Comparison of ENCODE assay signal across 10 cellular contexts in the genomic region with DNA sequence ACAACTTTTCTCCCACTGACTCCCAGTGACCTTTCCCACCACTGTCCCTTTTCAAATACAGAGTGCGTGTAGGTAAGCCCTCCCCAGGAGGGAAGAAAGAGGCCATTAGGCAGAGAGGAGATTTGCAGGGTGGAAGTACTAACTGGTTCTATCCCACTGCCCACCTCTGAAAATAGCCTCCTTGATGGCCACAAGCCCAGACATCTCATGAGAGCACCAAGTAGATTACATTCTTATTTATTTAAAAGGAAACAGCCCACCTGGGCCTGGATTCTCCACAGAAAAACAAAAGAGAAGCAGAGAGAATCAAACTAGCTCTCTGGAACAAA.
DNase-seq lines count a peak whose midpoint lies in the region; ATAC-seq and TF ChIP-seq lines count a peak whose summit lies in the region.
"Had no signal": no experiment of that assay in that cellular context is flagged by ENCODE, and none has a peak within 500 bp of the region (broad histone marks: within the 10 kb centered on the region; RNA-seq: fewer than 3 reads in every experiment).

No MANE protein-coding gene starts in this region.

- ATAC-seq in upper lobe of right lung (no peak), esophagus mucosa (no peak), HG02973 (IDR thresholded peaks at IDR 0.05; ENCODE audit: unreplicated experiment) (no peak)
- ATAC-seq: K562 had no signal

- H3K36me3 ChIP-seq in esophagus (ENCODE audit: control insufficient read depth in 2 of 2, insufficient read depth in 2 of 2, low read length in 1 of 2) (no peaks in the 10 kb centered on the region), upper lobe of right lung (no peaks in the 10 kb centered on the region)

- H3K9me3 ChIP-seq in esophagus (ENCODE audit: control insufficient read depth in 2 of 2, insufficient read depth in 1 of 2, low read depth in 1 of 2, low read length in 1 of 2) (no peaks in the 10 kb centered on the region), upper lobe of right lung (no peaks in the 10 kb centered on the region)

- CTCF ChIA-PET in activated naive CD4-positive, alpha-beta T cell treated with anti-CD3 and anti-CD28 coated beads, Interleukin-2, amount 10 ng/mL, durations not matched to agents 7 days and 5 days (lab: Charles Lee) = interaction anchor here (0.6 to 1.3 kb wide), 3 partner anchors 14 to 153 kb away, joined by 3 to 6 read pairs (median 4); no protein-coding TSS in a partner anchor

- peaks cover 46% of the 10 kb centered on the region for H3K4me1 Mint-ChIP-seq in activated naive CD4-positive, alpha-beta T cell treated with anti-CD3 and anti-CD28 coated beads, Interleukin-2, amount 10 ng/mL, durations not matched to agents 7 days and 5 days
- peaks cover 38% of the 10 kb centered on the region for H3K4me1 Mint-ChIP-seq in nephron progenitor cell

- no peaks in the 10 kb centered on the region for H3K27me3 ChIP-seq in esophagus (ENCODE audit: control insufficient read depth in 1 of 2, insufficient read depth in 2 of 2, low read length in 2 of 2)
- no peaks in the 10 kb centered on the region for H3K27me3 ChIP-seq in upper lobe of right lung

- peak overlapping the region; percentile 69 for H3K27ac Mint-ChIP-seq in activated naive CD4-positive, alpha-beta T cell treated with anti-CD3 and anti-CD28 coated beads, Interleukin-2, amount 10 ng/mL, durations not matched to agents 7 days and 5 days
- peak overlapping the region; percentile 53 for H3K27ac Mint-ChIP-seq in nephron progenitor cell
- H3K27ac Mint-ChIP-seq: activated B cell treated with CpG ODN at 0.5 μM for 24 hours had no signal

- TF ChIP-seq CTCF in nephron progenitor cell (IDR thresholded peaks at IDR 0.05) (no peak), upper lobe of right lung (IDR thresholded peaks at IDR 0.05) (no peak)

- intact Hi-C loops in upper lobe of right lung (cut with DNase I) = no loop called here

- DNase-seq in activated naive CD4-positive, alpha-beta T cell treated with anti-CD3 and anti-CD28 coated beads, Interleukin-2, amount 10 ng/mL, durations not matched to agents 7 days and 5 days = no peak
- DNase-seq in activated naive CD4-positive, alpha-beta T cell treated with Interleukin-2 at 50 U/mL for 16 hours = no peak
- DNase-seq in nephron progenitor cell (no peak), upper lobe of right lung (no peak), EL (no peak)
- DNase-seq: activated B cell treated with CpG ODN at 0.5 μM for 24 hours had no signal

- H3K4me3 Mint-ChIP-seq in activated naive CD4-positive, alpha-beta T cell treated with anti-CD3 and anti-CD28 coated beads, Interleukin-2, amount 10 ng/mL, durations not matched to agents 7 days and 5 days = no peak overlapping the region
- H3K4me3 Mint-ChIP-seq in nephron progenitor cell = no peak overlapping the region
- H3K4me3 Mint-ChIP-seq: activated B cell treated with CpG ODN at 0.5 μM for 24 hours had no signal

- no peaks in the 10 kb centered on the region for H3K4me1 ChIP-seq in esophagus (ENCODE audit: control insufficient read depth in 2 of 2, insufficient read depth in 2 of 2, low read length in 1 of 2)
- peaks cover 15% of the 10 kb centered on the region for H3K4me1 ChIP-seq in upper lobe of right lung

- H3K9me3 Mint-ChIP-seq in activated naive CD4-positive, alpha-beta T cell treated with anti-CD3 and anti-CD28 coated beads, Interleukin-2, amount 10 ng/mL, durations not matched to agents 7 days and 5 days = peaks cover 14% of the 10 kb centered on the region
- H3K9me3 Mint-ChIP-seq in nephron progenitor cell = no peaks in the 10 kb centered on the region
- H3K9me3 Mint-ChIP-seq: activated B cell treated with CpG ODN at 0.5 μM for 24 hours had no signal

- WGBS in esophagus, 2 donors = 0 to 18% methylated on average over 1 of the region's 1 CpG

- no peak overlapping the region for H3K4me3 ChIP-seq in esophagus (ENCODE audit: low read depth in 1 of 2, low read length in 2 of 2)
- H3K4me3 ChIP-seq in upper lobe of right lung = no peak overlapping the region
- H3K4me3 ChIP-seq: K562 had no signal

- H3K36me3 Mint-ChIP-seq in activated naive CD4-positive, alpha-beta T cell treated with anti-CD3 and anti-CD28 coated beads, Interleukin-2, amount 10 ng/mL, durations not matched to agents 7 days and 5 days = peaks cover 6% of the 10 kb centered on the region
- H3K36me3 Mint-ChIP-seq in nephron progenitor cell (ENCODE audit: low read depth) = no peaks in the 10 kb centered on the region

- no peaks in the 10 kb centered on the region for H3K27me3 Mint-ChIP-seq in activated naive CD4-positive, alpha-beta T cell treated with anti-CD3 and anti-CD28 coated beads, Interleukin-2, amount 10 ng/mL, durations not matched to agents 7 days and 5 days
- H3K27me3 Mint-ChIP-seq in nephron progenitor cell (ENCODE audit: low read depth, poor library complexity) = peaks cover 2% of the 10 kb centered on the region
- H3K27me3 Mint-ChIP-seq: activated B cell treated with CpG ODN at 0.5 μM for 24 hours had no signal

- H3K27ac ChIP-seq in esophagus (ENCODE audit: low read depth in 2 of 2, low read length in 1 of 2) (peak overlapping the region; percentile 79 to 85), upper lobe of right lung (peak overlapping the region; percentile 81)
